In the genomic region with DNA sequence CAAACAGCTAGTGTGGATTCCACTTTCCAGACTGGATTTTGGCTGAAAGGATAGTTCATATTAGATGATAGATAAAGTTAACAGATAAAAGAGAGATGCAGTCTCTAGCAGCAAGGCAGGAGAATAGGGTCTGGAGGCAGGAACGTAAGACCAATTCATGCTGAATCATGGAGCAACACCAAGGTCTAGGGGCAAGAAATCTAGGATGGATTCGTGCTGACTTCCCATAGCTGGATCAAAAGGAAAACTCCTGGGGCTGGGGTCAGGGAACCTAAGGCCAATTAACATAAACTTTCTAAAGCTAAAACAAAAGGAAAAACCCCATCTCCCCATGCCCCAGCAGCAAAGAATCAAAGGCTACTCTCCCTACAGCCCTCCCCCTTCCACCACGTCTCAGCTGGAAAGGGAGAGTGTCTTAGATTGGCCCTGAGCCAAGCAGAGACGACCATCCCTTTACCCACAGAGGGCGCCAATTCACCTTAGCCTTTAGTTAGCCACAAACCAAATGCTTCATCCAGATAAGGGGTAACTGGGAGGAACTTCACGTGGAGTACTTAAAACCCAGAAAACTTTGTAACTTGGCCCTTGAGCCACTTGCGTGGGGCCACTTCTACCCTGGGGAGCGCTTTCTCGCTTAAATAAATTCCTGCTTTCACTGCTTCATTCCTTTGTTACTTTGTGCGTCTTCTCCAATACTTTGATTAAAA, we compare ENCODE assay signal across 8 cellular contexts. TPM values are rescaled to one million over a fixed set of nuclear protein-coding genes. Genes with fewer than 3 reads are reported as not detected.
DNase-seq lines count a peak whose midpoint lies in the region; ATAC-seq lines count a peak whose summit lies in the region.

No MANE protein-coding gene starts in this region.

- peak overlapping the region in 1 of 2 donors; percentile 1 for H3K4me3 Mint-ChIP-seq in stimulated activated naive B cell treated with anti-CD40 and anti-IgM and Interleukin-4, amounts not matched to agents 10 μg/mL and 1 μg/mL and 100 μg/mL, for 72 hours

- ATAC-seq in stimulated activated naive B cell treated with anti-CD40 and anti-IgM and Interleukin-4, amounts not matched to agents 10 μg/mL and 1 μg/mL and 100 μg/mL, for 72 hours (replicated peaks) = peak; percentile 85 to 87
- ATAC-seq in HG03457 (IDR thresholded peaks at IDR 0.05; ENCODE audit: unreplicated experiment) = no peak

- peaks cover 0 to 7% of the 10 kb centered on the region in 2 donors for H3K36me3 Mint-ChIP-seq in stimulated activated naive B cell treated with anti-CD40 and anti-IgM and Interleukin-4, amounts not matched to agents 10 μg/mL and 1 μg/mL and 100 μg/mL, for 72 hours

- DNase-seq in 8988T (peak; percentile 43), GM19240 (ENCODE audit: insufficient read length, low spot score) (peak; percentile 39), NCI-H226 (peak; percentile 51), dermis blood vessel endothelial cell (peak; percentile 77), mucosa of gallbladder (ENCODE audit: low spot score) (peak; percentile 65)
- DNase-seq in activated CD4-positive, CD25-positive, alpha-beta regulatory T cell treated with anti-CD3 and anti-CD28 coated beads, Interleukin-2, amount 50 U/mL, for 16 hours (ENCODE audit: low read depth, low spot score) = peak; percentile 14
- peak; percentile 68 for DNase-seq in stimulated activated naive B cell treated with anti-CD40 and anti-IgM and Interleukin-4, amounts not matched to agents 10 μg/mL and 1 μg/mL and 100 μg/mL, for 72 hours

- H3K9me3 Mint-ChIP-seq in stimulated activated naive B cell treated with anti-CD40 and anti-IgM and Interleukin-4, amounts not matched to agents 10 μg/mL and 1 μg/mL and 100 μg/mL, for 72 hours = peaks cover 4 to 7% of the 10 kb centered on the region in 2 donors

- H3K27me3 Mint-ChIP-seq in stimulated activated naive B cell treated with anti-CD40 and anti-IgM and Interleukin-4, amounts not matched to agents 10 μg/mL and 1 μg/mL and 100 μg/mL, for 72 hours = peaks cover 0 to 4% of the 10 kb centered on the region in 2 donors

- H3K4me1 Mint-ChIP-seq in stimulated activated naive B cell treated with anti-CD40 and anti-IgM and Interleukin-4, amounts not matched to agents 10 μg/mL and 1 μg/mL and 100 μg/mL, for 72 hours = peaks cover 33 to 36% of the 10 kb centered on the region in 2 donors

- H3K27ac Mint-ChIP-seq in stimulated activated naive B cell treated with anti-CD40 and anti-IgM and Interleukin-4, amounts not matched to agents 10 μg/mL and 1 μg/mL and 100 μg/mL, for 72 hours = peak overlapping the region; percentile 11

RNA-seq across cellular contexts. Expression of a gene that starts 7.6 kb away (rescaled TPM):
- total RNA-seq in dermis blood vessel endothelial cell (not detected in 2 replicates), mucosa of gallbladder (1.3 TPM)

RNA-seq across cellular contexts. Expression of a gene that starts 50.7 kb away (rescaled TPM):
- total RNA-seq in dermis blood vessel endothelial cell = not detected in 2 replicates
- total RNA-seq in mucosa of gallbladder = not detected

RNA-seq across cellular contexts. Expression of a gene that starts 56.6 kb away (rescaled TPM):
- total RNA-seq in dermis blood vessel endothelial cell = not detected in 2 replicates
- not detected for total RNA-seq in mucosa of gallbladder

Comparison
In these comparisons a context has a peak if more than half of its experiments do, and no peak if none do; other contexts are left out.
1. DNase-seq: peak in every context shown above with its lines; median percentile 77 in dermis blood vessel endothelial cell; 68 in stimulated activated naive B cell treated with anti-CD40 and anti-IgM and Interleukin-4, amounts not matched to agents 10 μg/mL and 1 μg/mL and 100 μg/mL, for 72 hours; 65 in mucosa of gallbladder; 51 in NCI-H226; 43 in 8988T; 39 in GM19240; 14 in activated CD4-positive, CD25-positive, alpha-beta regulatory T cell treated with anti-CD3 and anti-CD28 coated beads, Interleukin-2, amount 50 U/mL, for 16 hours.